In genomic region chr7:158275711-158276413, GRCh38 we compare ENCODE assay signal across 21 cellular contexts.
DNase-seq lines count a peak whose midpoint lies in the region; ATAC-seq, FAIRE-seq and TF ChIP-seq lines count a peak whose summit lies in the region.
"Had no signal": no experiment of that assay in that cellular context is flagged by ENCODE, and none has a peak within 500 bp of the region (broad histone marks: within the 10 kb centered on the region; RNA-seq: fewer than 3 reads in every experiment).

No MANE protein-coding gene starts in this region.

- H3K36me3 ChIP-seq in kidney (ENCODE audit: control insufficient read depth in 1 of 2, insufficient read depth in 2 of 2, low read length in 2 of 2) = no peaks in the 10 kb centered on the region
- H3K36me3 ChIP-seq: BLaER1, SJCRH30 had no signal

- H3K27ac Mint-ChIP-seq in natural killer cell treated with Interleukin-12 subunit alpha and Interleukin-12 subunit beta and Interleukin-15 and Interleukin-18, amount 100 ng/mL, for 72 hours = no peak overlapping the region
- no peak overlapping the region for H3K27ac Mint-ChIP-seq in natural killer cell
- H3K27ac Mint-ChIP-seq: CD8-positive, alpha-beta T cell; GM23338 had no signal

- H3K4me1 Mint-ChIP-seq in natural killer cell treated with Interleukin-12 subunit alpha and Interleukin-12 subunit beta and Interleukin-15 and Interleukin-18, amount 100 ng/mL, for 72 hours (ENCODE audit: low read depth in 2 of 2) = no peaks in the 10 kb centered on the region
- H3K4me1 Mint-ChIP-seq in natural killer cell = no peaks in the 10 kb centered on the region
- H3K4me1 Mint-ChIP-seq: GM23338 had no signal

- no peaks in the 10 kb centered on the region for H3K9me3 ChIP-seq in kidney (ENCODE audit: control insufficient read depth in 1 of 2, low read length in 2 of 2)
- H3K9me3 ChIP-seq: BLaER1, SJCRH30 had no signal

- no peak overlapping the region for H3K9ac ChIP-seq in kidney (ENCODE audit: low read length in 2 of 2)
- H3K9ac ChIP-seq: BLaER1 had no signal

- intact Hi-C loops in natural killer cell (cut with micrococcal nuclease) = no loop called here
- intact Hi-C loops in kidney (cut with DNase I) = no loop called here
- intact Hi-C loops in posterior vena cava (cut with DNase I) = no loop called here

- peak; percentile 25 for DNase-seq in natural killer cell treated with Interleukin-12 subunit alpha and Interleukin-12 subunit beta and Interleukin-15 and Interleukin-18, amount 100 ng/mL, for 72 hours (ENCODE audit: low spot score)
- DNase-seq in natural killer cell (no peak), kidney (peak; percentile 69), posterior vena cava (ENCODE audit: low spot score) (peak; percentile 77), iPS-NIHi7 (ENCODE audit: extremely low spot score) (no peak), GM12891 (ENCODE audit: insufficient read length, low spot score) (no peak), HCEC 1CT (no peak), putamen (ENCODE audit: low spot score) (no peak)
- DNase-seq: Calu3; CD8-positive, alpha-beta T cell; DMS53; NCI-H1417; NCI-H187 treated with DMSO at 0.1 percent for 48 hours; NCI-H2227 treated with DMSO at 0.1 percent for 48 hours; NCI-H510A treated with DMSO at 0.1 percent for 48 hours; NCI-H82; SJCRH30 had no signal

- H3K4me1 ChIP-seq in kidney (ENCODE audit: control insufficient read depth in 1 of 2, insufficient read depth in 1 of 2, low read depth in 1 of 2, low read length in 2 of 2) = no peaks in the 10 kb centered on the region
- H3K4me1 ChIP-seq: BLaER1, SJCRH30 had no signal

- no peaks in the 10 kb centered on the region for H3K27me3 Mint-ChIP-seq in natural killer cell treated with Interleukin-12 subunit alpha and Interleukin-12 subunit beta and Interleukin-15 and Interleukin-18, amount 100 ng/mL, for 72 hours
- no peaks in the 10 kb centered on the region for H3K27me3 Mint-ChIP-seq in natural killer cell (ENCODE audit: low read depth in 2 of 2)

- no peaks in the 10 kb centered on the region for H3K9me3 Mint-ChIP-seq in natural killer cell treated with Interleukin-12 subunit alpha and Interleukin-12 subunit beta and Interleukin-15 and Interleukin-18, amount 100 ng/mL, for 72 hours
- H3K9me3 Mint-ChIP-seq in natural killer cell = no peaks in the 10 kb centered on the region
- H3K9me3 Mint-ChIP-seq: CD8-positive, alpha-beta T cell had no signal

- H3K36me3 Mint-ChIP-seq in natural killer cell treated with Interleukin-12 subunit alpha and Interleukin-12 subunit beta and Interleukin-15 and Interleukin-18, amount 100 ng/mL, for 72 hours = no peaks in the 10 kb centered on the region
- no peaks in the 10 kb centered on the region for H3K36me3 Mint-ChIP-seq in natural killer cell
- H3K36me3 Mint-ChIP-seq: CD8-positive, alpha-beta T cell had no signal

- FAIRE-seq in kidney (lab: Jason Lieb, UNC) (no peak), GM12891 (lab: Jason Lieb, UNC) (no peak)
- FAIRE-seq: GM12892, GM18507 had no signal

- H3K4me3 Mint-ChIP-seq in natural killer cell treated with Interleukin-12 subunit alpha and Interleukin-12 subunit beta and Interleukin-15 and Interleukin-18, amount 100 ng/mL, for 72 hours = no peak overlapping the region
- no peak overlapping the region for H3K4me3 Mint-ChIP-seq in natural killer cell
- H3K4me3 Mint-ChIP-seq: CD8-positive, alpha-beta T cell; GM23338 had no signal

- H3K27ac ChIP-seq in kidney (ENCODE audit: low read depth in 2 of 2, low read length in 2 of 2) = no peak overlapping the region
- H3K27ac ChIP-seq: BLaER1, SJCRH30 had no signal

- no peak for TF ChIP-seq POLR2A in GM12891 (IDR thresholded peaks at IDR 0.05; ENCODE audit: low read depth, low read length)

- H3K4me3 ChIP-seq in kidney (ENCODE audit: low read length in 2 of 2) = no peak overlapping the region
- H3K4me3 ChIP-seq: BLaER1, GM23338, SJCRH30 had no signal

- TF ChIP-seq CTCF in natural killer cell (IDR thresholded peaks at IDR 0.05) = no peak
- no peak for TF ChIP-seq CTCF in kidney (IDR thresholded peaks at IDR 0.05; ENCODE audit: borderline replicate concordance, extremely low read depth, insufficient read depth)

- ATAC-seq in natural killer cell treated with Interleukin-12 subunit alpha and Interleukin-12 subunit beta and Interleukin-15 and Interleukin-18, amount 100 ng/mL, for 72 hours = no peak
- ATAC-seq in natural killer cell = no peak
- ATAC-seq: CD8-positive, alpha-beta T cell; GM23338 had no signal

TF ChIP-seq in GM12891, 5 proteins besides CTCF, POLR2A, EP300 and RAD21:
- TF ChIP-seq TAF1 (IDR thresholded peaks at IDR 0.05; ENCODE audit: low read depth, low read length) (no peak), PAX5 (IDR thresholded peaks at IDR 0.05; ENCODE audit: insufficient read depth, low read length, severe bottlenecking) (no peak), POLR2AphosphoS5 (IDR thresholded peaks at IDR 0.05; ENCODE audit: low read depth, low read length) (no peak), SPI1 (IDR thresholded peaks at IDR 0.05; ENCODE audit: low read depth, low read length) (no peak), POU2F2 (IDR thresholded peaks at IDR 0.05; ENCODE audit: low read depth, low read length) (no peak)

Comparison
In these comparisons a context has a peak if more than half of its experiments do, and no peak if none do; other contexts are left out.
1. DNase-seq: peak in natural killer cell treated with Interleukin-12 subunit alpha and Interleukin-12 subunit beta and Interleukin-15 and Interleukin-18, amount 100 ng/mL, for 72 hours (single experiment), kidney (single experiment) and posterior vena cava (single experiment); none in natural killer cell (single experiment), iPS-NIHi7 (single experiment), GM12891 (single experiment), HCEC 1CT (single experiment) and putamen (single experiment).